8 cellular contexts compared by ENCODE assay signal in genomic region chr17:76585649-76586593, GRCh38. TPM values are rescaled to one million over a fixed set of nuclear protein-coding genes. Genes with fewer than 3 reads are reported as not detected.
DNase-seq lines count a peak whose midpoint lies in the region; ATAC-seq and TF ChIP-seq lines count a peak whose summit lies in the region.

Gene ST6GALNAC2, minus strand, starts transcription at chr17:76585860. Its CDS starts 52 bp downstream, at chr17:76585808.

- no peaks in the 10 kb centered on the region for H3K36me3 ChIP-seq in esophagus squamous epithelium
- H3K36me3 ChIP-seq in muscle layer of duodenum (ENCODE audit: control insufficient read depth in 1 of 2, insufficient read depth in 2 of 2, low read length in 2 of 2), result no peaks in the 10 kb centered on the region

- intact Hi-C loops in esophagus squamous epithelium (cut with DNase I), result no loop called here

- H3K4me1 ChIP-seq in esophagus squamous epithelium, result peaks cover 17 to 65% (median 20%) of the 10 kb centered on the region in 3 donors
- peaks cover 0 to 24% of the 10 kb centered on the region in 2 donors for H3K4me1 ChIP-seq in muscle layer of duodenum (ENCODE audit: control insufficient read depth in 1 of 2, insufficient read depth in 2 of 2, low read length in 2 of 2)

- H3K27me3 ChIP-seq in esophagus squamous epithelium (peaks cover 0 to 44% (median 0%) of the 10 kb centered on the region in 4 donors), muscle layer of duodenum (ENCODE audit: low read depth, low read length) (peaks cover 17% of the 10 kb centered on the region)

- peak in 2 of 4 donors; percentile 52 to 68 for TF ChIP-seq POLR2A in esophagus squamous epithelium (IDR thresholded peaks at IDR 0.05)

- peak in 5 of 6 experiments; percentile 25 to 58 (median 51) for TF ChIP-seq CTCF in esophagus squamous epithelium (IDR thresholded peaks at IDR 0.05)

- no peak for ATAC-seq in GM21717 (IDR thresholded peaks at IDR 0.05; ENCODE audit: unreplicated experiment)

- WGBS in esophagus squamous epithelium, 2 donors, result 0% methylated on average over 2 of the region's 84 CpGs; no CpG with 5 or more reads in 1 of the 2 donors

- H3K27ac ChIP-seq in esophagus squamous epithelium, result peak within 1 kb of the TSS; percentile 90 to 98 (median 92)
- no peak within 1 kb of the TSS for H3K27ac ChIP-seq in muscle layer of duodenum (ENCODE audit: low read length)

- DNase-seq in DMS 273 (lab: John Stamatoyannopoulos, UW; ENCODE audit: unreplicated experiment) (peak; percentile 73), DMS 273 treated with DMSO at 0.1 percent for 48 hours (lab: John Stamatoyannopoulos, UW) (no peak), NCI-H146 (lab: John Stamatoyannopoulos, UW) (peak; percentile 83), esophagus squamous epithelium (lab: John Stamatoyannopoulos, UW) (no peak), ureter (ENCODE audit: low spot score) (peak; percentile 72)
- peak; percentile 42 for DNase-seq in activated CD8-positive, alpha-beta memory T cell treated with anti-CD3 and anti-CD28 coated beads, Interleukin-2, amount 50 U/mL, for 4 hours

- H3K9me3 ChIP-seq in esophagus squamous epithelium (no peaks in the 10 kb centered on the region), muscle layer of duodenum (ENCODE audit: control insufficient read depth in 1 of 2, low read length in 2 of 2) (no peaks in the 10 kb centered on the region)

- peak within 1 kb of the TSS; percentile 62 to 84 (median 68) for H3K4me3 ChIP-seq in esophagus squamous epithelium
- peak within 1 kb of the TSS; percentile 52 to 78 for H3K4me3 ChIP-seq in muscle layer of duodenum (ENCODE audit: low read depth in 1 of 2, low read length in 2 of 2)

RNA-seq across cellular contexts. Expression of gene ST6GALNAC2, which starts in this region (rescaled TPM):
- total RNA-seq in esophagus squamous epithelium, result 10 to 100 TPM; 15.2 to 39.9 (median 29.5) TPM
- 28.7 TPM for total RNA-seq in ureter

Comparison
In these comparisons a context has a peak if more than half of its experiments do, and no peak if none do; other contexts are left out.
1. DNase-seq: peak in DMS 273 (single experiment), NCI-H146 (single experiment), activated CD8-positive, alpha-beta memory T cell treated with anti-CD3 and anti-CD28 coated beads, Interleukin-2, amount 50 U/mL, for 4 hours (single experiment) and ureter (single experiment); none in DMS 273 treated with DMSO at 0.1 percent for 48 hours (single experiment) and esophagus squamous epithelium (single experiment).